8 cellular contexts compared by ENCODE assay signal in the genomic region with DNA sequence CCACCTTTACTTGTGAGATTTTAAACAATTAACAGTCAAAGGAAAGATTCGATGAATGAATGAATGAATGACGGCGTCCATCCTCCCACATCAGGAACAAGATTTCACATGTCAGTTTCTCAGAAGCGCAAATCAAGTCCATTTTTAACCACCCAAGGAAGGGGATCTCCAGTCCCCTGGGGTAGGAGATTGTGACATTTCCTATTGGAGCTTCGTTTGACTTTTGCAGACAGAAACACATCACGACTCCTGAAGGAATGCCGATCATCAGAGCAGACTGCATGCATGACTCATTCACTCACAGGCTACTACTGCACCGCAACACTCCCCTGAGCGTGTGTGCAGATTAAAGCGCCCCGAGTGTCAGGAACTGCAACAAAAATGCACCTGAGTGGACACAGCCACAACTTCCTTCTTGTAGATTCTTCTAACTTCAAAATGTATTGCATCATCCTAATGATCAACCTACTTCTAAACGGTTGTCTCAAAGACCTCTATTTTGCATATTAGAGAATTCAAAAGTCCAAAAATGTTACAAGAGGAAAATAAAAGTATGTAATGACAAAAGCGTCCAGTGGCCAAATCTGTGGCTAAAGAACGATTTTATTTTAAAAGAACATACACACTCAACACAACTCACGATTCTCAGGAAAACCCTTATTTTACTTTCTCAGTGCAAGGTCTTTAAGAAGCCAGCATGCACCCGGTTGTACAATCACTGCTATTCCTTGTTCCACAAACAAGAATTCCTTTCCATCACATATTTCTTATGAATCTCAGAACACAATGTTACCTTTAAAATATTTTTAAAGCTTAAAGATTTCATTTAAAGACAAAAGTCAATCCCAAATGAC.
DNase-seq lines count a peak whose midpoint lies in the region; ATAC-seq and TF ChIP-seq lines count a peak whose summit lies in the region.

No MANE protein-coding gene starts in this region.

- H3K36me3 ChIP-seq in Peyer's patch (no peaks in the 10 kb centered on the region), kidney epithelial cell (ENCODE audit: control insufficient read depth, insufficient read depth, low read length) (no peaks in the 10 kb centered on the region), suprapubic skin (peaks cover 2% of the 10 kb centered on the region)

- DNase-seq in Peyer's patch (peak; percentile 51 to 87 (median 78)), kidney epithelial cell (ENCODE audit: low read depth) (peak; percentile 82), suprapubic skin (ENCODE audit: low spot score in 2 of 2) (no peak), Ammon's horn (ENCODE audit: low spot score) (no peak), occipital lobe (lab: John Stamatoyannopoulos, UW) (no peak)
- peak; percentile 52 for DNase-seq in activated naive CD8-positive, alpha-beta T cell treated with anti-CD3 and anti-CD28 coated beads, Interleukin-2, amount 10 ng/mL, durations not matched to agents 7 days and 5 days

- H3K4me1 ChIP-seq in Peyer's patch (peaks cover 0 to 18% (median 0%) of the 10 kb centered on the region in 4 donors), suprapubic skin (peaks cover 36% of the 10 kb centered on the region)

- H3K27me3 Mint-ChIP-seq in activated naive CD8-positive, alpha-beta T cell treated with anti-CD3 and anti-CD28 coated beads, Interleukin-2, amount 10 ng/mL, durations not matched to agents 7 days and 5 days: no peaks in the 10 kb centered on the region

- peak overlapping the region; percentile 95 for H3K4me3 Mint-ChIP-seq in activated naive CD8-positive, alpha-beta T cell treated with anti-CD3 and anti-CD28 coated beads, Interleukin-2, amount 10 ng/mL, durations not matched to agents 7 days and 5 days

- peak overlapping the region; percentile 81 for H3K27ac Mint-ChIP-seq in activated naive CD8-positive, alpha-beta T cell treated with anti-CD3 and anti-CD28 coated beads, Interleukin-2, amount 10 ng/mL, durations not matched to agents 7 days and 5 days

- H3K4me1 Mint-ChIP-seq in activated naive CD8-positive, alpha-beta T cell treated with anti-CD3 and anti-CD28 coated beads, Interleukin-2, amount 10 ng/mL, durations not matched to agents 7 days and 5 days: peaks cover 58% of the 10 kb centered on the region

- POLR2A ChIA-PET in activated naive CD8-positive, alpha-beta T cell treated with anti-CD3 and anti-CD28 coated beads, Interleukin-2, amount 10 ng/mL, durations not matched to agents 7 days and 5 days (lab: Charles Lee): interaction anchor here (0.6 to 1.4 kb wide), 7 partner anchors 10 to 236 kb away, joined by 3 to 5 read pairs (median 3); a partner anchor contains a TSS

- H3K4me3 ChIP-seq in Peyer's patch (peak overlapping the region in 3 of 4 donors; percentile 1 to 57 (median 28)), kidney epithelial cell (ENCODE audit: low read depth, low read length) (peak overlapping the region; percentile 9), suprapubic skin (peak overlapping the region; percentile 6)

- WGBS in suprapubic skin: 18% methylated on average over 16 of the region's 16 CpGs

- TF ChIP-seq CTCF in Peyer's patch (IDR thresholded peaks at IDR 0.05) (peak in 1 of 6 experiments; percentile 2), kidney epithelial cell (IDR thresholded peaks at IDR 0.05; ENCODE audit: insufficient read depth, low read length, poor library complexity, severe bottlenecking) (no peak), suprapubic skin (IDR thresholded peaks at IDR 0.05) (no peak)

- no peaks in the 10 kb centered on the region for H3K27me3 ChIP-seq in Peyer's patch
- no peaks in the 10 kb centered on the region for H3K27me3 ChIP-seq in kidney epithelial cell (ENCODE audit: control insufficient read depth, insufficient read depth, low read length)
- no peaks in the 10 kb centered on the region for H3K27me3 ChIP-seq in suprapubic skin

- H3K9me3 ChIP-seq in Peyer's patch (no peaks in the 10 kb centered on the region), suprapubic skin (no peaks in the 10 kb centered on the region)

- peaks cover 38% of the 10 kb centered on the region for H3K36me3 Mint-ChIP-seq in activated naive CD8-positive, alpha-beta T cell treated with anti-CD3 and anti-CD28 coated beads, Interleukin-2, amount 10 ng/mL, durations not matched to agents 7 days and 5 days

- peaks cover 5% of the 10 kb centered on the region for H3K9me3 Mint-ChIP-seq in activated naive CD8-positive, alpha-beta T cell treated with anti-CD3 and anti-CD28 coated beads, Interleukin-2, amount 10 ng/mL, durations not matched to agents 7 days and 5 days

- ATAC-seq in GM18498 (IDR thresholded peaks at IDR 0.05; ENCODE audit: unreplicated experiment) (peak; percentile 39), HG02678 (IDR thresholded peaks at IDR 0.05; ENCODE audit: unreplicated experiment) (peak; percentile 36)
- ATAC-seq in activated naive CD8-positive, alpha-beta T cell treated with anti-CD3 and anti-CD28 coated beads, Interleukin-2, amount 10 ng/mL, durations not matched to agents 7 days and 5 days (ENCODE audit: low read depth): peak; percentile 51

- TF ChIP-seq POLR2A in Peyer's patch (IDR thresholded peaks at IDR 0.05) (no peak), suprapubic skin (IDR thresholded peaks at IDR 0.05) (no peak)

- H3K27ac ChIP-seq in Peyer's patch (peak overlapping the region in 2 of 4 donors; percentile 75 to 89), suprapubic skin (no peak overlapping the region)

- no peak for TF ChIP-seq EP300 in suprapubic skin (IDR thresholded peaks at IDR 0.05)

Comparison
In these comparisons a context has a peak if more than half of its experiments do, and no peak if none do; other contexts are left out.
1. DNase-seq: peak in Peyer's patch (3 of 3), activated naive CD8-positive, alpha-beta T cell treated with anti-CD3 and anti-CD28 coated beads, Interleukin-2, amount 10 ng/mL, durations not matched to agents 7 days and 5 days (single experiment) and kidney epithelial cell (single experiment); none in suprapubic skin (0 of 2), Ammon's horn (single experiment) and occipital lobe (single experiment).
2. Peak in every context shown above with its lines, with median percentiles within 50 percentile points of each other: ATAC-seq and H3K4me3 ChIP-seq.